Comparison of ENCODE assay signal across 19 cellular contexts in the genomic region with DNA sequence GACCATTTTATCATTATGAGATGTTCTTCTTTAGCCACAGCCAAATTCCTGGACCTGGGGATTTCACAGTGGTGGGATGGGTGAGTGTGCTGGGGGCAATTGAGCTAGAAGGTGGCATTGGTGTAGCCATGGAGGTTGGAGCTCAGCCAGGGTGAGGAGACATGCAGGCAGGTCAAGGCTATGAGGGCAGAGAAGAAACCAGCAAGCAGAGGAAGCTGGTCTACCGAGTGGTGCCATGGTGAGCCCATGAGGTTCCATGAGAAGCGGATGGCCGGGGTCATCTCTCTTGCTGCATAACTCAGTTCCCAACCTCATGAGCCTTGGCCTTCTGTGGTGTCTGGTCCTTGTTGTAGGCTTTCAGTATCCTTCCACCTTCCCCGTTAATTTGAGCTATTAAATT.
DNase-seq lines count a peak whose midpoint lies in the region; ATAC-seq and TF ChIP-seq lines count a peak whose summit lies in the region.
"Had no signal": no experiment of that assay in that cellular context is flagged by ENCODE, and none has a peak within 500 bp of the region (broad histone marks: within the 10 kb centered on the region; RNA-seq: fewer than 3 reads in every experiment).

No MANE protein-coding gene starts in this region.

- H3K9me3 ChIP-seq in T-helper 17 cell (ENCODE audit: control insufficient read depth, low read length, poor library complexity, severe bottlenecking) (no peaks in the 10 kb centered on the region), neural progenitor cell (ENCODE audit: low read depth) (peaks cover 5% of the 10 kb centered on the region)
- H3K9me3 ChIP-seq: esophagus squamous epithelium, lower lobe of right lung, upper lobe of left lung had no signal

- H3K36me3 Mint-ChIP-seq in activated T-cell treated with anti-CD3 and anti-CD28 coated beads, Interleukin-2, amount 50 U/mL, for 4 hours (ENCODE audit: insufficient read depth) = peaks cover 40% of the 10 kb centered on the region
- H3K36me3 Mint-ChIP-seq in T-helper 17 cell (ENCODE audit: low read depth) = peaks cover 7% of the 10 kb centered on the region
- no peaks in the 10 kb centered on the region for H3K36me3 Mint-ChIP-seq in dendritic cell treated with granulocyte-macrophage colony-stimulating factor and Interleukin-4, amounts not matched to agents 40 ng/mL and 50 ng/mL, for 4 days (ENCODE audit: low read depth)
- H3K36me3 Mint-ChIP-seq in neural progenitor cell = no peaks in the 10 kb centered on the region

- no peaks in the 10 kb centered on the region for H4K20me1 ChIP-seq in neural progenitor cell (ENCODE audit: low read depth)

- intact Hi-C loops in dendritic cell treated with granulocyte-macrophage colony-stimulating factor and Interleukin-4, amounts not matched to agents 40 ng/mL and 50 ng/mL, for 4 days (cut with micrococcal nuclease) = no loop called here
- intact Hi-C loops in sciatic nerve (cut with DNase I) = no loop called here

- no peaks in the 10 kb centered on the region for H3K27me3 Mint-ChIP-seq in activated T-cell treated with anti-CD3 and anti-CD28 coated beads, Interleukin-2, amount 50 U/mL, for 4 hours (ENCODE audit: low read depth)
- H3K27me3 Mint-ChIP-seq in T-helper 17 cell (no peaks in the 10 kb centered on the region), neural progenitor cell (ENCODE audit: insufficient read depth, low read depth) (peaks cover 2% of the 10 kb centered on the region)
- H3K27me3 Mint-ChIP-seq in dendritic cell treated with granulocyte-macrophage colony-stimulating factor and Interleukin-4, amounts not matched to agents 40 ng/mL and 50 ng/mL, for 4 days = peaks cover 5% of the 10 kb centered on the region
- H3K27me3 Mint-ChIP-seq: activated naive CD4-positive, alpha-beta T cell treated with anti-CD3 and anti-CD28 coated beads, Interleukin-2, amount 50 U/mL, for 24 hours had no signal

- H3K4me2 ChIP-seq in neural progenitor cell = no peak overlapping the region
- H3K4me2 ChIP-seq: A549 had no signal

- H3K9ac ChIP-seq in neural progenitor cell = no peak overlapping the region
- H3K9ac ChIP-seq: GM23248 had no signal

- H3K4me3 ChIP-seq in neural progenitor cell = no peak overlapping the region
- H3K4me3 ChIP-seq: A549, esophagus squamous epithelium, GM23248, lower lobe of right lung, upper lobe of left lung had no signal

- peaks cover 11% of the 10 kb centered on the region for H3K4me1 ChIP-seq in neural progenitor cell
- H3K4me1 ChIP-seq: lower lobe of right lung had no signal

- no peaks in the 10 kb centered on the region for H3F3A ChIP-seq in neural progenitor cell (ENCODE audit: low read depth)

- H3K27ac Mint-ChIP-seq in T-helper 17 cell (peak overlapping the region; percentile 92), neural progenitor cell (no peak overlapping the region)
- peak overlapping the region; percentile 87 for H3K27ac Mint-ChIP-seq in dendritic cell treated with granulocyte-macrophage colony-stimulating factor and Interleukin-4, amounts not matched to agents 40 ng/mL and 50 ng/mL, for 4 days
- H3K27ac Mint-ChIP-seq: activated naive CD4-positive, alpha-beta T cell treated with anti-CD3 and anti-CD28 coated beads, Interleukin-2, amount 50 U/mL, for 24 hours; HFFc6 had no signal

- no peaks in the 10 kb centered on the region for H3K36me3 ChIP-seq in neural progenitor cell
- H3K36me3 ChIP-seq: esophagus squamous epithelium, lower lobe of right lung, upper lobe of left lung had no signal

- no peaks in the 10 kb centered on the region for H3K27me3 ChIP-seq in neural progenitor cell
- H3K27me3 ChIP-seq: upper lobe of left lung had no signal

- no peak overlapping the region for H3K27ac ChIP-seq in neural progenitor cell
- H3K27ac ChIP-seq: A549, GM23248, lower lobe of right lung, upper lobe of left lung had no signal

- TF ChIP-seq CTCF in neural progenitor cell (IDR thresholded peaks at IDR 0.05) = no peak

- peaks cover 13% of the 10 kb centered on the region for H3K9me3 Mint-ChIP-seq in activated T-cell treated with anti-CD3 and anti-CD28 coated beads, Interleukin-2, amount 50 U/mL, for 4 hours
- H3K9me3 Mint-ChIP-seq in dendritic cell treated with granulocyte-macrophage colony-stimulating factor and Interleukin-4, amounts not matched to agents 40 ng/mL and 50 ng/mL, for 4 days = no peaks in the 10 kb centered on the region
- peaks cover 18% of the 10 kb centered on the region for H3K9me3 Mint-ChIP-seq in neural progenitor cell
- H3K9me3 Mint-ChIP-seq: HFFc6 had no signal

- peak; percentile 6 for DNase-seq in activated T-cell treated with anti-CD3 and anti-CD28 coated beads, Interleukin-2, amount 50 U/mL, for 1 hour
- no peak for DNase-seq in activated T-cell treated with anti-CD3 and anti-CD28 coated beads, Interleukin-2, amount 50 U/mL, for 4 hours
- DNase-seq in T-helper 17 cell = no peak
- DNase-seq in sciatic nerve (ENCODE audit: low spot score) = peak; percentile 22
- no peak for DNase-seq in neural progenitor cell (ENCODE audit: low spot score)
- DNase-seq in RPMI8226 = no peak
- DNase-seq: esophagus squamous epithelium, GM23248, HFFc6, lower lobe of right lung, MV-4-11, NCI-H187 treated with DMSO at 0.1 percent for 48 hours, NCI-H2227 treated with DMSO at 0.1 percent for 48 hours, right cardiac atrium had no signal

- no peaks in the 10 kb centered on the region for H3K79me2 ChIP-seq in neural progenitor cell (ENCODE audit: low read depth)

- H3K4me1 Mint-ChIP-seq in activated T-cell treated with anti-CD3 and anti-CD28 coated beads, Interleukin-2, amount 50 U/mL, for 4 hours (ENCODE audit: low read depth) = peaks cover 71% of the 10 kb centered on the region
- peaks cover 21% of the 10 kb centered on the region for H3K4me1 Mint-ChIP-seq in T-helper 17 cell
- peaks cover 72% of the 10 kb centered on the region for H3K4me1 Mint-ChIP-seq in dendritic cell treated with granulocyte-macrophage colony-stimulating factor and Interleukin-4, amounts not matched to agents 40 ng/mL and 50 ng/mL, for 4 days (ENCODE audit: low read depth)
- peaks cover 5% of the 10 kb centered on the region for H3K4me1 Mint-ChIP-seq in neural progenitor cell

- ATAC-seq in activated T-cell treated with anti-CD3 and anti-CD28 coated beads, Interleukin-2, amount 50 U/mL, for 4 hours = no peak
- ATAC-seq in T-helper 17 cell (no peak), sciatic nerve (no peak), GM19455 (IDR thresholded peaks at IDR 0.05; ENCODE audit: unreplicated experiment) (no peak)
- ATAC-seq: A549, lower lobe of right lung, right cardiac atrium had no signal

- no peak overlapping the region for H2AFZ ChIP-seq in neural progenitor cell (replicated peaks)
- H2AFZ ChIP-seq: GM23248 had no signal

- H3K4me3 Mint-ChIP-seq in activated T-cell treated with anti-CD3 and anti-CD28 coated beads, Interleukin-2, amount 50 U/mL, for 4 hours = no peak overlapping the region
- H3K4me3 Mint-ChIP-seq in T-helper 17 cell = no peak overlapping the region
- H3K4me3 Mint-ChIP-seq in dendritic cell treated with granulocyte-macrophage colony-stimulating factor and Interleukin-4, amounts not matched to agents 40 ng/mL and 50 ng/mL, for 4 days = no peak overlapping the region
- H3K4me3 Mint-ChIP-seq in neural progenitor cell = no peak overlapping the region
- H3K4me3 Mint-ChIP-seq: activated naive CD4-positive, alpha-beta T cell treated with anti-CD3 and anti-CD28 coated beads, Interleukin-2, amount 50 U/mL, for 24 hours; HFFc6 had no signal

Comparison
In these comparisons a context has a peak if more than half of its experiments do, and no peak if none do; other contexts are left out.
1. DNase-seq: peak in activated T-cell treated with anti-CD3 and anti-CD28 coated beads, Interleukin-2, amount 50 U/mL, for 1 hour (single experiment) and sciatic nerve (single experiment); none in activated T-cell treated with anti-CD3 and anti-CD28 coated beads, Interleukin-2, amount 50 U/mL, for 4 hours (single experiment), T-helper 17 cell (0 of 3), neural progenitor cell (single experiment) and RPMI8226 (single experiment).